In the genomic region with DNA sequence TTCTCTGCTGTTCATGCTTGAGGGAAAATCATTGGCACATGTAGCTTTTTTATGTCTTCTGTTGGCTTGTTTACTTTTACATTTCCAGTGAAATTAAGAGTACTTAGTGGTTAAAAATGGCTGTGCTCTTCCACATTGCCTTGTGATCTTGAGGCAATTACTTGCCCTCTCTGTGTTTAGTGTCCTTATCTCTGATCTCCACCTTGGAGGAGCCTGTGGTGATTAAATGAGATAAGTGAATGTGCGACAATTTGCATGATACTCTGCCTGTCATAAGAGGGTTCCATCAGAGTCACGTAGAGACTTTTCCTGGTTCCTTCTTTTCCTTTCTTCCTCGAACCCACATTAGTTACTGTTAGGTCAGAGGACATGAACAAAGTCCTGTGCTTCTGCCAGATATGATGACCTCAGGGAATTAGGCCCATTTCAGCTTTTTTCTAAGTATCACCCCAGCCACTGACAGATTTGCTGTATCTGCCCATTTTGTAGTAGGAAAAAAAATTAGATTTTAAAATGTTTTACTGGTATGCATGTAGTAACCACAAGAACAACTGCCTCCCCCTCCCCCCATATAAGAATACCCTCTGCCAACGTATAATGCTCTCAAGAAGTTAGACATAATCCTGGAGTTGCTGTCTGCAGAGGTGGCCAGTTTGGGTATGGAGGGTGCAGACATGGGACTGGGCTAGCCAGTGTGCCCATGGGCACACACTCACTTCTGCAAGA, we compare ENCODE assay signal across 1 cellular context.
TF ChIP-seq lines count a peak whose summit lies in the region.

No MANE protein-coding gene starts in this region.

TF ChIP-seq in K562, 482 proteins besides CTCF, POLR2A, EP300 and RAD21 (continued from another document and continues in another):
- TF ChIP-seq TAF1 (IDR thresholded peaks at IDR 0.05; ENCODE audit: control insufficient read depth, extremely low read depth, insufficient read depth, low read length, severe bottlenecking) (no peak), ZNF197 (CRISPR knock-in tag; IDR thresholded peaks at IDR 0.05; ENCODE audit: low read depth) (0 out of 2 replicates have a peak, but pooled peaks have one; percentile 6), ZNF584 (CRISPR knock-in tag; IDR thresholded peaks at IDR 0.05; ENCODE audit: low read depth) (no peak), SRSF3 (IDR thresholded peaks at IDR 0.05; ENCODE audit: insufficient read depth, low read length) (no peak), ZNF764 (CRISPR knock-in tag; IDR thresholded peaks at IDR 0.05; ENCODE audit: low read depth) (no peak), TEAD2 (tag; IDR thresholded peaks at IDR 0.05) (no peak), EWSR1 (IDR thresholded peaks at IDR 0.05; ENCODE audit: borderline replicate concordance, low read depth, partially characterized antibody) (no peak), ZNF165 (CRISPR knock-in tag; IDR thresholded peaks at IDR 0.05; ENCODE audit: borderline replicate concordance) (no peak), TEAD1 (CRISPR knock-in tag; IDR thresholded peaks at IDR 0.05) (no peak), SP1 (CRISPR knock-in tag; IDR thresholded peaks at IDR 0.05) (no peak), ZFP36 (IDR thresholded peaks at IDR 0.05; ENCODE audit: low read depth, low read length, partially characterized antibody) (peak; percentile 97), SMARCA4 (IDR thresholded peaks at IDR 0.05) (peak; percentile 95), PTTG1 (tag; IDR thresholded peaks at IDR 0.05; ENCODE audit: low read depth) (no peak), HNRNPL (IDR thresholded peaks at IDR 0.05; ENCODE audit: low read depth, low read length) (no peak), XRCC5 (IDR thresholded peaks at IDR 0.05; ENCODE audit: low read depth, low read length) (no peak), NONO (IDR thresholded peaks at IDR 0.05; ENCODE audit: low read depth in 2 of 2, low read length in 1 of 2) (no peak), HNRNPK (IDR thresholded peaks at IDR 0.05; ENCODE audit: low read depth, low read length, poor library complexity, severe bottlenecking) (no peak), ZNF707 (CRISPR knock-in tag; conservative IDR thresholded peaks at IDR 0.05) (no peak), HDAC8 (tag; IDR thresholded peaks at IDR 0.05) (no peak), HNRNPH1 (optimal IDR thresholded peaks at IDR 0.05; ENCODE audit: low read depth, low read length) (no peak), NR2F6 (CRISPR knock-in tag; IDR thresholded peaks at IDR 0.05) (no peak), ZNF134 (CRISPR knock-in tag; conservative IDR thresholded peaks at IDR 0.05) (no peak), ZBTB7A (IDR thresholded peaks at IDR 0.05; ENCODE audit: borderline replicate concordance, control insufficient read depth, low read depth, low read length) (no peak), SMAD4 (CRISPR knock-in tag; conservative IDR thresholded peaks at IDR 0.05) (0 out of 2 replicates have a peak, but pooled peaks have one; percentile 30), HMGN3 (IDR thresholded peaks at IDR 0.05; ENCODE audit: borderline replicate concordance, extremely low read depth, insufficient read length, low read depth, low read length) (no peak), RBM14 (IDR thresholded peaks at IDR 0.05; ENCODE audit: borderline replicate concordance, insufficient read depth, low read depth, low read length) (no peak), PHF8 (IDR thresholded peaks at IDR 0.05; ENCODE audit: borderline replicate concordance, low read length) (no peak), FOXK1 (CRISPR knock-in tag; IDR thresholded peaks at IDR 0.05; ENCODE audit: borderline replicate concordance) (no peak), U2AF2 (optimal IDR thresholded peaks at IDR 0.05; ENCODE audit: low read depth, low read length) (no peak), ZBTB8A (IDR thresholded peaks at IDR 0.05; ENCODE audit: partially characterized antibody) (no peak), KDM1A (IDR thresholded peaks at IDR 0.05) (peak; percentile 78 to 87; a peak in 3 of 4 replicates), HNRNPLL (IDR thresholded peaks at IDR 0.05; ENCODE audit: low read depth, low read length, poor library complexity, severe bottlenecking) (no peak), ZNF232 (CRISPR knock-in tag; IDR thresholded peaks at IDR 0.05) (no peak), NFYB (IDR thresholded peaks at IDR 0.05; ENCODE audit: extremely low read depth, insufficient read length) (no peak), KLF16 (IDR thresholded peaks at IDR 0.05) (no peak; the same call in 1 of the 2 replicates), HIVEP1 (CRISPR knock-in tag; IDR thresholded peaks at IDR 0.05) (no peak), ZNF444 (CRISPR knock-in tag; IDR thresholded peaks at IDR 0.05) (no peak), MTF1 (CRISPR knock-in tag; IDR thresholded peaks at IDR 0.05; ENCODE audit: borderline replicate concordance) (no peak), HDAC1 (IDR thresholded peaks at IDR 0.05) (peak in 1 of 2 experiments; percentile 80; a peak in 2 of 4 replicates), NR2C2 (CRISPR knock-in tag; IDR thresholded peaks at IDR 0.05) (no peak), NR2C2 (tag; IDR thresholded peaks at IDR 0.05) (peak; percentile 48; the same call in 1 of the 2 replicates), ZKSCAN1 (IDR thresholded peaks at IDR 0.05; ENCODE audit: low read depth, low read length) (no peak), FOXA3 (CRISPR knock-in tag; conservative IDR thresholded peaks at IDR 0.05 in 1 of 2, IDR thresholded peaks at IDR 0.05 in 1 of 2) (peak; percentile 69 to 80; a peak in 3 of 4 replicates), CTBP1 (IDR thresholded peaks at IDR 0.05; ENCODE audit: borderline replicate concordance) (peak; percentile 47; the same call in 1 of the 2 replicates), PHF21A (IDR thresholded peaks at IDR 0.05; ENCODE audit: borderline replicate concordance, low read depth) (no peak)
- TF ChIP-seq, protein P1, sequence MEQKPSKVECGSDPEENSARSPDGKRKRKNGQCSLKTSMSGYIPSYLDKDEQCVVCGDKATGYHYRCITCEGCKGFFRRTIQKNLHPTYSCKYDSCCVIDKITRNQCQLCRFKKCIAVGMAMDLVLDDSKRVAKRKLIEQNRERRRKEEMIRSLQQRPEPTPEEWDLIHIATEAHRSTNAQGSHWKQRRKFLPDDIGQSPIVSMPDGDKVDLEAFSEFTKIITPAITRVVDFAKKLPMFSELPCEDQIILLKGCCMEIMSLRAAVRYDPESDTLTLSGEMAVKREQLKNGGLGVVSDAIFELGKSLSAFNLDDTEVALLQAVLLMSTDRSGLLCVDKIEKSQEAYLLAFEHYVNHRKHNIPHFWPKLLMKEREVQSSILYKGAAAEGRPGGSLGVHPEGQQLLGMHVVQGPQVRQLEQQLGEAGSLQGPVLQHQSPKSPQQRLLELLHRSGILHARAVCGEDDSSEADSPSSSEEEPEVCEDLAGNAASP (IDR thresholded peaks at IDR 0.05) = no peak
- TF ChIP-seq, protein P2, sequence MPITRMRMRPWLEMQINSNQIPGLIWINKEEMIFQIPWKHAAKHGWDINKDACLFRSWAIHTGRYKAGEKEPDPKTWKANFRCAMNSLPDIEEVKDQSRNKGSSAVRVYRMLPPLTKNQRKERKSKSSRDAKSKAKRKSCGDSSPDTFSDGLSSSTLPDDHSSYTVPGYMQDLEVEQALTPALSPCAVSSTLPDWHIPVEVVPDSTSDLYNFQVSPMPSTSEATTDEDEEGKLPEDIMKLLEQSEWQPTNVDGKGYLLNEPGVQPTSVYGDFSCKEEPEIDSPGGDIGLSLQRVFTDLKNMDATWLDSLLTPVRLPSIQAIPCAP (CRISPR knock-in tag; IDR thresholded peaks at IDR 0.05; ENCODE audit: borderline replicate concordance) = no peak
- TF ChIP-seq, protein P3, sequence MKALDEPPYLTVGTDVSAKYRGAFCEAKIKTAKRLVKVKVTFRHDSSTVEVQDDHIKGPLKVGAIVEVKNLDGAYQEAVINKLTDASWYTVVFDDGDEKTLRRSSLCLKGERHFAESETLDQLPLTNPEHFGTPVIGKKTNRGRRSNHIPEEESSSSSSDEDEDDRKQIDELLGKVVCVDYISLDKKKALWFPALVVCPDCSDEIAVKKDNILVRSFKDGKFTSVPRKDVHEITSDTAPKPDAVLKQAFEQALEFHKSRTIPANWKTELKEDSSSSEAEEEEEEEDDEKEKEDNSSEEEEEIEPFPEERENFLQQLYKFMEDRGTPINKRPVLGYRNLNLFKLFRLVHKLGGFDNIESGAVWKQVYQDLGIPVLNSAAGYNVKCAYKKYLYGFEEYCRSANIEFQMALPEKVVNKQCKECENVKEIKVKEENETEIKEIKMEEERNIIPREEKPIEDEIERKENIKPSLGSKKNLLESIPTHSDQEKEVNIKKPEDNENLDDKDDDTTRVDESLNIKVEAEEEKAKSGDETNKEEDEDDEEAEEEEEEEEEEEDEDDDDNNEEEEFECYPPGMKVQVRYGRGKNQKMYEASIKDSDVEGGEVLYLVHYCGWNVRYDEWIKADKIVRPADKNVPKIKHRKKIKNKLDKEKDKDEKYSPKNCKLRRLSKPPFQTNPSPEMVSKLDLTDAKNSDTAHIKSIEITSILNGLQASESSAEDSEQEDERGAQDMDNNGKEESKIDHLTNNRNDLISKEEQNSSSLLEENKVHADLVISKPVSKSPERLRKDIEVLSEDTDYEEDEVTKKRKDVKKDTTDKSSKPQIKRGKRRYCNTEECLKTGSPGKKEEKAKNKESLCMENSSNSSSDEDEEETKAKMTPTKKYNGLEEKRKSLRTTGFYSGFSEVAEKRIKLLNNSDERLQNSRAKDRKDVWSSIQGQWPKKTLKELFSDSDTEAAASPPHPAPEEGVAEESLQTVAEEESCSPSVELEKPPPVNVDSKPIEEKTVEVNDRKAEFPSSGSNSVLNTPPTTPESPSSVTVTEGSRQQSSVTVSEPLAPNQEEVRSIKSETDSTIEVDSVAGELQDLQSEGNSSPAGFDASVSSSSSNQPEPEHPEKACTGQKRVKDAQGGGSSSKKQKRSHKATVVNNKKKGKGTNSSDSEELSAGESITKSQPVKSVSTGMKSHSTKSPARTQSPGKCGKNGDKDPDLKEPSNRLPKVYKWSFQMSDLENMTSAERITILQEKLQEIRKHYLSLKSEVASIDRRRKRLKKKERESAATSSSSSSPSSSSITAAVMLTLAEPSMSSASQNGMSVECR (CRISPR knock-in tag; IDR thresholded peaks at IDR 0.05) = no peak
- TF ChIP-seq, protein P4, sequence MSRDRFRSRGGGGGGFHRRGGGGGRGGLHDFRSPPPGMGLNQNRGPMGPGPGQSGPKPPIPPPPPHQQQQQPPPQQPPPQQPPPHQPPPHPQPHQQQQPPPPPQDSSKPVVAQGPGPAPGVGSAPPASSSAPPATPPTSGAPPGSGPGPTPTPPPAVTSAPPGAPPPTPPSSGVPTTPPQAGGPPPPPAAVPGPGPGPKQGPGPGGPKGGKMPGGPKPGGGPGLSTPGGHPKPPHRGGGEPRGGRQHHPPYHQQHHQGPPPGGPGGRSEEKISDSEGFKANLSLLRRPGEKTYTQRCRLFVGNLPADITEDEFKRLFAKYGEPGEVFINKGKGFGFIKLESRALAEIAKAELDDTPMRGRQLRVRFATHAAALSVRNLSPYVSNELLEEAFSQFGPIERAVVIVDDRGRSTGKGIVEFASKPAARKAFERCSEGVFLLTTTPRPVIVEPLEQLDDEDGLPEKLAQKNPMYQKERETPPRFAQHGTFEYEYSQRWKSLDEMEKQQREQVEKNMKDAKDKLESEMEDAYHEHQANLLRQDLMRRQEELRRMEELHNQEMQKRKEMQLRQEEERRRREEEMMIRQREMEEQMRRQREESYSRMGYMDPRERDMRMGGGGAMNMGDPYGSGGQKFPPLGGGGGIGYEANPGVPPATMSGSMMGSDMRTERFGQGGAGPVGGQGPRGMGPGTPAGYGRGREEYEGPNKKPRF (IDR thresholded peaks at IDR 0.05; ENCODE audit: low read depth, low read length) = no peak
- TF ChIP-seq, protein P5, sequence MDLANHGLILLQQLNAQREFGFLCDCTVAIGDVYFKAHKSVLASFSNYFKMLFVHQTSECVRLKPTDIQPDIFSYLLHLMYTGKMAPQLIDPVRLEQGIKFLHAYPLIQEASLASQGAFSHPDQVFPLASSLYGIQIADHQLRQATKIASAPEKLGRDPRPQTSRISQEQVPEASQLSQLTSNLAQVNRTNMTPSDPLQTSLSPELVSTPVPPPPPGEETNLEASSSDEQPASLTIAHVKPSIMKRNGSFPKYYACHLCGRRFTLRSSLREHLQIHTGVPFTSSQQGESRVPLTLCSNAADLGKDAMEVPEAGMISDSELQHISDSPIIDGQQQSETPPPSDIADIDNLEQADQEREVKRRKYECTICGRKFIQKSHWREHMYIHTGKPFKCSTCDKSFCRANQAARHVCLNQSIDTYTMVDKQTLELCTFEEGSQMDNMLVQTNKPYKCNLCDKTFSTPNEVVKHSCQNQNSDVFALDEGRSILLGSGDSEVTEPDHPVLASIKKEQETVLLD (IDR thresholded peaks at IDR 0.05) = peak; percentile 54; the same call in 1 of the 2 replicates
- TF ChIP-seq, protein P6, sequence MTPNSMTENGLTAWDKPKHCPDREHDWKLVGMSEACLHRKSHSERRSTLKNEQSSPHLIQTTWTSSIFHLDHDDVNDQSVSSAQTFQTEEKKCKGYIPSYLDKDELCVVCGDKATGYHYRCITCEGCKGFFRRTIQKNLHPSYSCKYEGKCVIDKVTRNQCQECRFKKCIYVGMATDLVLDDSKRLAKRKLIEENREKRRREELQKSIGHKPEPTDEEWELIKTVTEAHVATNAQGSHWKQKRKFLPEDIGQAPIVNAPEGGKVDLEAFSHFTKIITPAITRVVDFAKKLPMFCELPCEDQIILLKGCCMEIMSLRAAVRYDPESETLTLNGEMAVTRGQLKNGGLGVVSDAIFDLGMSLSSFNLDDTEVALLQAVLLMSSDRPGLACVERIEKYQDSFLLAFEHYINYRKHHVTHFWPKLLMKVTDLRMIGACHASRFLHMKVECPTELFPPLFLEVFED (CRISPR knock-in tag; conservative IDR thresholded peaks at IDR 0.05) = no peak
- TF ChIP-seq, protein P7, sequence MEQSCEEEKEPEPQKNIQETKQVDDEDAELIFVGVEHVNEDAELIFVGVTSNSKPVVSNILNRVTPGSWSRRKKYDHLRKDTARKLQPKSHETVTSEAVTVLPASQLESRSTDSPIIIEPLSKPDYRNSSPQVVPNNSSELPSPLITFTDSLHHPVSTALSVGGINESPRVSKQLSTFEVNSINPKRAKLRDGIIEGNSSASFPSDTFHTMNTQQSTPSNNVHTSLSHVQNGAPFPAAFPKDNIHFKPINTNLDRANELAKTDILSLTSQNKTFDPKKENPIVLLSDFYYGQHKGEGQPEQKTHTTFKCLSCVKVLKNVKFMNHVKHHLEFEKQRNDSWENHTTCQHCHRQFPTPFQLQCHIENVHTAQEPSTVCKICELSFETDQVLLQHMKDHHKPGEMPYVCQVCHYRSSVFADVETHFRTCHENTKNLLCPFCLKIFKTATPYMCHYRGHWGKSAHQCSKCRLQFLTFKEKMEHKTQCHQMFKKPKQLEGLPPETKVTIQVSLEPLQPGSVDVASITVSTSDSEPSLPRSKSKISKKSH (CRISPR knock-in tag; IDR thresholded peaks at IDR 0.05) = no peak
- TF ChIP-seq, protein P8, sequence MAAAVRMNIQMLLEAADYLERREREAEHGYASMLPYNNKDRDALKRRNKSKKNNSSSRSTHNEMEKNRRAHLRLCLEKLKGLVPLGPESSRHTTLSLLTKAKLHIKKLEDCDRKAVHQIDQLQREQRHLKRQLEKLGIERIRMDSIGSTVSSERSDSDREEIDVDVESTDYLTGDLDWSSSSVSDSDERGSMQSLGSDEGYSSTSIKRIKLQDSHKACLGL (CRISPR knock-in tag; IDR thresholded peaks at IDR 0.05; ENCODE audit: borderline replicate concordance, poor library complexity, severe bottlenecking) = no peak
- TF ChIP-seq, protein P9, sequence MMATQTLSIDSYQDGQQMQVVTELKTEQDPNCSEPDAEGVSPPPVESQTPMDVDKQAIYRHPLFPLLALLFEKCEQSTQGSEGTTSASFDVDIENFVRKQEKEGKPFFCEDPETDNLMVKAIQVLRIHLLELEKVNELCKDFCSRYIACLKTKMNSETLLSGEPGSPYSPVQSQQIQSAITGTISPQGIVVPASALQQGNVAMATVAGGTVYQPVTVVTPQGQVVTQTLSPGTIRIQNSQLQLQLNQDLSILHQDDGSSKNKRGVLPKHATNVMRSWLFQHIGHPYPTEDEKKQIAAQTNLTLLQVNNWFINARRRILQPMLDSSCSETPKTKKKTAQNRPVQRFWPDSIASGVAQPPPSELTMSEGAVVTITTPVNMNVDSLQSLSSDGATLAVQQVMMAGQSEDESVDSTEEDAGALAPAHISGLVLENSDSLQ (IDR thresholded peaks at IDR 0.05) = peak; percentile 80
